In genomic region chr5:154653764-154654483, GRCh38 we compare ENCODE assay signal across 8 cellular contexts.
A peak's percentile ranks its signal among the peaks of the same experiment; 100 is the strongest.
DNase-seq lines count a peak whose midpoint lies in the region; ATAC-seq and TF ChIP-seq lines count a peak whose summit lies in the region.
"Had no signal": no experiment of that assay in that cellular context is flagged by ENCODE, and none has a peak within 500 bp of the region (broad histone marks: within the 10 kb centered on the region; RNA-seq: fewer than 3 reads in every experiment).

No MANE protein-coding gene starts in this region.

- CTCF ChIA-PET in OCI-LY7 (lab: Charles Lee; ENCODE audit: unreplicated experiment): no interaction called here

- peak overlapping the region; percentile 3 to 75 (median 71) for H3K9ac ChIP-seq in subcutaneous abdominal adipose tissue (ENCODE audit: low read length in 5 of 5)

- BruUV-seq in OCI-LY7 (replicated peaks; lab: Mats Ljungman, UMichigan): no TSS peak

- H3K4me1 ChIP-seq in OCI-LY7 (ENCODE audit: insufficient read depth, low read length, poor library complexity, severe bottlenecking): no peaks in the 10 kb centered on the region
- H3K4me1 ChIP-seq in left lung: peaks cover 8 to 19% of the 10 kb centered on the region in 2 donors
- peaks cover 5 to 34% (median 29%) of the 10 kb centered on the region in 5 donors for H3K4me1 ChIP-seq in subcutaneous abdominal adipose tissue (ENCODE audit: control insufficient read depth in 5 of 5, insufficient read depth in 5 of 5, low read length in 5 of 5)

- DNase-seq in OCI-LY7 (ENCODE audit: low spot score) (no peak), cardiac fibroblast (ENCODE audit: low read depth in 2 of 2) (peak; percentile 11 to 14), left lung (no peak), cortex of kidney (lab: John Stamatoyannopoulos, UW) (no peak)
- DNase-seq in activated CD4-positive, alpha-beta T cell treated with anti-CD3 and anti-CD28 coated beads for 48 hours: no peak

- H3K27me3 ChIP-seq in left lung (no peaks in the 10 kb centered on the region), subcutaneous abdominal adipose tissue (ENCODE audit: control insufficient read depth in 5 of 5, insufficient read depth in 4 of 5, low read length in 5 of 5) (no peaks in the 10 kb centered on the region)

- H3K27ac ChIP-seq in OCI-LY7 (ENCODE audit: low read depth, low read length, poor library complexity, severe bottlenecking) (no peak overlapping the region), left lung (peak overlapping the region; percentile 35 to 51), subcutaneous abdominal adipose tissue (ENCODE audit: low read depth, low read length) (peak overlapping the region; percentile 79)
- H3K27ac ChIP-seq: neutrophil had no signal

- TF ChIP-seq CTCF in OCI-LY7 (conservative IDR thresholded peaks at IDR 0.05; ENCODE audit: low read length) (no peak), cardiac fibroblast (IDR thresholded peaks at IDR 0.05; ENCODE audit: low read depth, low read length) (no peak), left lung (IDR thresholded peaks at IDR 0.05) (no peak)

- intact Hi-C loops in OCI-LY7 (cut with micrococcal nuclease; ENCODE audit: unreplicated experiment): loop anchor here (5.0 kb wide), 1 partner anchor 103 kb away; the partner anchor contains the start of gene LARP1
- intact Hi-C loops in left lung (cut with DNase I): loop anchor here in 1 of 2 donors (5.0 kb wide), 1 partner anchor 158 kb away; no protein-coding TSS in a partner anchor

- no peaks in the 10 kb centered on the region for H4K20me1 ChIP-seq in OCI-LY7 (ENCODE audit: insufficient read depth, low read length)

- POLR2A ChIA-PET in OCI-LY7 (lab: Charles Lee): interaction anchor here (0.6 to 0.7 kb wide), 4 partner anchors 13 to 1588 kb away, joined by 3 to 5 read pairs (median 3); no protein-coding TSS in a partner anchor

- H3K9me2 ChIP-seq in OCI-LY7 (ENCODE audit: insufficient read depth, low read length): no peaks in the 10 kb centered on the region

- ATAC-seq in left lung (no peak), HG03045 (IDR thresholded peaks at IDR 0.05; ENCODE audit: unreplicated experiment) (no peak)

- H2AFZ ChIP-seq in OCI-LY7 (ENCODE audit: low read length): peak overlapping the region; percentile 40; the same call in 1 of the 2 replicates

- peak overlapping the region; percentile 13; the same call in 1 of the 2 replicates for H3K4me2 ChIP-seq in OCI-LY7 (ENCODE audit: low read length)

- H3K4me3 ChIP-seq in OCI-LY7 (ENCODE audit: low read depth, low read length, poor library complexity, severe bottlenecking): no peak overlapping the region
- peak overlapping the region in 1 of 2 donors; percentile 12 for H3K4me3 ChIP-seq in cardiac fibroblast (replicated peaks in 1 of 2; ENCODE audit: low read depth in 2 of 2, low read length in 2 of 2)
- no peak overlapping the region for H3K4me3 ChIP-seq in left lung
- H3K4me3 ChIP-seq in subcutaneous abdominal adipose tissue (ENCODE audit: low read depth in 1 of 5, low read length in 5 of 5): peak overlapping the region; percentile 30 to 50 (median 34)

- H3K36me3 ChIP-seq in OCI-LY7 (ENCODE audit: insufficient read depth, low read length): no peaks in the 10 kb centered on the region
- H3K36me3 ChIP-seq in left lung: no peaks in the 10 kb centered on the region
- H3K36me3 ChIP-seq in subcutaneous abdominal adipose tissue (ENCODE audit: control insufficient read depth in 5 of 5, insufficient read depth in 5 of 5, low read length in 5 of 5): no peaks in the 10 kb centered on the region
- H3K36me3 ChIP-seq: neutrophil had no signal

- no peaks in the 10 kb centered on the region for H3K9me3 ChIP-seq in OCI-LY7 (ENCODE audit: low read length)
- no peaks in the 10 kb centered on the region for H3K9me3 ChIP-seq in left lung
- no peaks in the 10 kb centered on the region for H3K9me3 ChIP-seq in subcutaneous abdominal adipose tissue (ENCODE audit: control insufficient read depth in 5 of 5, low read length in 5 of 5)
- H3K9me3 ChIP-seq: neutrophil had no signal

- no peaks in the 10 kb centered on the region for H3K79me2 ChIP-seq in OCI-LY7 (ENCODE audit: insufficient read depth, low read depth, low read length)

Comparison
In these comparisons a context has a peak if more than half of its experiments do, and no peak if none do; other contexts are left out.
1. DNase-seq: peak in cardiac fibroblast (2 of 2); none in OCI-LY7 (single experiment), left lung (0 of 2), cortex of kidney (single experiment) and activated CD4-positive, alpha-beta T cell treated with anti-CD3 and anti-CD28 coated beads for 48 hours (single experiment).
2. H3K4me3 ChIP-seq: peak in subcutaneous abdominal adipose tissue (5 of 5); none in OCI-LY7 (single experiment) and left lung (0 of 2).